ENCODE assay signal across 9 cellular contexts in the genomic region with DNA sequence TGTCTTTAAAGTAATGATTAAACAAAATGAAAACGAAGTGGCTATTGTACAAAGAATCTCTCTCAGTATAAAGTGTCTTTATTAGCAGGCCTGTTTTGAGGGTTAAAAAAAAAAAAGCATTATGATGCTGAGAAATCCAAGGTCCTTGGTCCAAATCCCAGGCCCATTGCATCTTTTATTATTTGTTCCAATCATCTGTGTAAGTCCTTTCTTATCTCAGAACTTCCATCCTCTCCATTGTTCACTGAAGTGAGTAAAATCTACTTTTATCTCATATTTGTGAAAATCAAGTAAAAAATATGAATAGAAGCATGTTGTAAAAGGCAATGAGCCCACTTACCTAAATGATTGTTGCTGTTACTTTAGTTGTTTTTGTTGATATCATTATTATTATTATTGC.
"Had no signal": no experiment of that assay in that cellular context is flagged by ENCODE, and none has a peak within 500 bp of the region (broad histone marks: within the 10 kb centered on the region; RNA-seq: fewer than 3 reads in every experiment).

No MANE protein-coding gene starts in this region.

- H3K4me3 Mint-ChIP-seq: GM23338, H9, HFFc6 had no signal

- H3K9me3 ChIP-seq: HAP-1 had no signal

- ATAC-seq: GM23338, HCT116 had no signal

- H3K27ac Mint-ChIP-seq: GM23338, H9, HFFc6 had no signal

- H3K9me3 Mint-ChIP-seq: GM23338, H9, HFFc6 had no signal

- H3K27ac ChIP-seq: GM23248 had no signal

- H3K4me3 ChIP-seq: GM23248, GM23338, HAP-1 had no signal

- H3K9ac ChIP-seq: GM23248 had no signal

- H2AFZ ChIP-seq: GM23248, GM23338 had no signal

- H3K4me1 ChIP-seq: HAP-1 had no signal

- H3K4me2 ChIP-seq: GM23338 had no signal

- DNase-seq: GM23248, GOT3, H7, H9, HCEC 1CT, HFFc6 had no signal

- H3K36me3 ChIP-seq: HAP-1 had no signal
